Comparison of ENCODE assay signal across 9 cellular contexts in genomic region chr4:47933798-47934197, GRCh38. TPM values are rescaled to one million over a fixed set of nuclear protein-coding genes. Genes with fewer than 3 reads are reported as not detected.
DNase-seq lines count a peak whose midpoint lies in the region; ATAC-seq, FAIRE-seq and TF ChIP-seq lines count a peak whose summit lies in the region.
"Had no signal": no experiment of that assay in that cellular context is flagged by ENCODE, and none has a peak within 500 bp of the region (broad histone marks: within the 10 kb centered on the region; RNA-seq: fewer than 3 reads in every experiment).

No MANE protein-coding gene starts in this region.

- no peak for TF ChIP-seq EP300 in GM12878 (IDR thresholded peaks at IDR 0.05; ENCODE audit: borderline replicate concordance in 1 of 2, control insufficient read depth in 1 of 2, low read depth in 2 of 2, low read length in 2 of 2)

- WGBS in GM12878 (ENCODE audit: insufficient coverage, insufficient replicate concordance, low lambda C conversion rate, missing lambda C conversion rate), result 3% methylated on average over 4 of the region's 4 CpGs

- peak; percentile 80 for TF ChIP-seq RAD21 in GM12878 (IDR thresholded peaks at IDR 0.05; ENCODE audit: insufficient read depth, low read depth, low read length)

- BruUV-seq in GM12878 (replicated peaks; lab: Mats Ljungman, UMichigan), result no TSS peak

- H3K9me3 ChIP-seq in DND-41 (ENCODE audit: insufficient read depth, low read length, severe bottlenecking), result no peaks in the 10 kb centered on the region
- H3K9me3 ChIP-seq in GM12878 (replicated peaks; ENCODE audit: control insufficient read depth, insufficient read depth, low read length), result no peaks in the 10 kb centered on the region
- no peaks in the 10 kb centered on the region for H3K9me3 ChIP-seq in kidney (ENCODE audit: control insufficient read depth in 1 of 2, low read length in 2 of 2)
- H3K9me3 ChIP-seq in vagina, result no peaks in the 10 kb centered on the region

- POLR2A ChIA-PET in GM12878 (lab: Charles Lee), result interaction anchor here (0.6 kb wide), 1 partner anchor 42 kb away, joined by 3 read pairs; no protein-coding TSS in a partner anchor

- H3K4me3 ChIP-seq in DND-41 (ENCODE audit: low read depth in 1 of 2, low read length in 2 of 2) (no peak overlapping the region), GM12878 (no peak overlapping the region), kidney (ENCODE audit: low read length in 2 of 2) (no peak overlapping the region), vagina (no peak overlapping the region)

- H3K9ac ChIP-seq in DND-41 (ENCODE audit: low read depth, low read length), result no peak overlapping the region
- H3K9ac ChIP-seq in GM12878 (ENCODE audit: control insufficient read depth, insufficient read depth, low read length), result no peak overlapping the region
- no peak overlapping the region for H3K9ac ChIP-seq in kidney (ENCODE audit: low read length in 2 of 2)

- no peak for DNase-seq in DND-41
- peak; percentile 8 for DNase-seq in NCI-H1048 (lab: John Stamatoyannopoulos, UW)
- DNase-seq in GM12878 (ENCODE audit: low read depth, low spot score), result no peak
- DNase-seq in kidney, result no peak
- no peak for DNase-seq in vagina (ENCODE audit: extremely low spot score in 2 of 2)
- DNase-seq in T1000 (lab: John Stamatoyannopoulos, UW), result no peak
- no peak for DNase-seq in OCI-M2 (lab: John Stamatoyannopoulos, UW; ENCODE audit: unreplicated experiment)
- DNase-seq: right cardiac atrium had no signal

- peak; percentile 73 for TF ChIP-seq CTCF in DND-41 (IDR thresholded peaks at IDR 0.05; ENCODE audit: borderline replicate concordance, extremely low read depth, low read length, poor library complexity, severe bottlenecking)
- peak; percentile 44 to 70 (median 64); a peak in 5 of 6 replicates for TF ChIP-seq CTCF in GM12878 (IDR thresholded peaks at IDR 0.05 in 2 of 3, conservative IDR thresholded peaks at IDR 0.05 in 1 of 3; ENCODE audit: control insufficient read depth in 2 of 3, extremely low read depth in 1 of 3, insufficient read depth in 1 of 3, low read depth in 3 of 3, low read length in 3 of 3)
- peak; percentile 53 for TF ChIP-seq CTCF in kidney (IDR thresholded peaks at IDR 0.05; ENCODE audit: borderline replicate concordance, extremely low read depth, insufficient read depth)
- TF ChIP-seq CTCF in vagina (IDR thresholded peaks at IDR 0.05), result peak in 2 of 3 experiments; percentile 51 to 59

- intact Hi-C loops in GM12878 (cut with micrococcal nuclease; ENCODE audit: unreplicated experiment), result loop anchor here (2.0 to 5.0 kb wide), 5 partner anchors 96 to 266 kb away; partner anchors contain the start of gene CORIN
- intact Hi-C loops in kidney (cut with DNase I), result loop anchor here (10.0 kb wide), 1 partner anchor 259 kb away; no protein-coding TSS in a partner anchor
- intact Hi-C loops in vagina (cut with DNase I), result loop anchor here (5.0 kb wide), 1 partner anchor 266 kb away; no protein-coding TSS in a partner anchor

- in situ Hi-C loops in GM12878 (cut with MboI), result loop anchor here (5.0 kb wide), 2 partner anchors 154 to 246 kb away; no protein-coding TSS in a partner anchor

- ATAC-seq in DND-41 (ENCODE audit: insufficient read depth, low read depth) (peak; percentile 49; the same call in 2 of the 3 replicates), GM21447 (IDR thresholded peaks at IDR 0.05; ENCODE audit: unreplicated experiment) (peak; percentile 61), GM12878 (peak; percentile 77)

- RAD21 ChIA-PET in GM12878 (lab: Charles Lee; ENCODE audit: unreplicated experiment), result interaction anchor here (0.6 to 2.2 kb wide), 16 partner anchors 9 to 345 kb away, joined by 3 to 13 read pairs (median 4); partner anchors contain the start of gene CORIN

- H4K20me1 ChIP-seq in DND-41 (ENCODE audit: insufficient read depth, low read length), result no peaks in the 10 kb centered on the region
- no peaks in the 10 kb centered on the region for H4K20me1 ChIP-seq in GM12878 (ENCODE audit: control insufficient read depth, insufficient read depth)

- H3K27me3 ChIP-seq in DND-41 (ENCODE audit: insufficient read depth, low read length, poor library complexity) (peaks cover 3% of the 10 kb centered on the region), GM12878 (replicated peaks in 1 of 2; ENCODE audit: control insufficient read depth in 2 of 2, insufficient read depth in 2 of 2, low read length in 1 of 2) (no peaks in the 10 kb centered on the region), vagina (no peaks in the 10 kb centered on the region)

- H3K4me1 ChIP-seq in DND-41 (ENCODE audit: insufficient read depth, low read length) (no peaks in the 10 kb centered on the region), GM12878 (ENCODE audit: control insufficient read depth, insufficient read depth, low read length) (no peaks in the 10 kb centered on the region), kidney (ENCODE audit: control insufficient read depth in 1 of 2, insufficient read depth in 1 of 2, low read depth in 1 of 2, low read length in 2 of 2) (peaks cover 0 to 4% of the 10 kb centered on the region in 2 donors), vagina (no peaks in the 10 kb centered on the region)

- no peaks in the 10 kb centered on the region for H3K79me2 ChIP-seq in DND-41 (ENCODE audit: insufficient read depth, low read length)
- H3K79me2 ChIP-seq in GM12878 (ENCODE audit: control insufficient read depth, insufficient read depth, low read length), result no peaks in the 10 kb centered on the region

- FAIRE-seq in GM12878 (lab: Jason Lieb, UNC) (peak; percentile 41), kidney (lab: Jason Lieb, UNC) (peak; percentile 91)

- H3K36me3 ChIP-seq in DND-41 (ENCODE audit: insufficient read depth, low read length), result no peaks in the 10 kb centered on the region
- no peaks in the 10 kb centered on the region for H3K36me3 ChIP-seq in GM12878 (ENCODE audit: control insufficient read depth in 2 of 2, insufficient read depth in 2 of 2, low read length in 1 of 2)
- no peaks in the 10 kb centered on the region for H3K36me3 ChIP-seq in kidney (ENCODE audit: control insufficient read depth in 1 of 2, insufficient read depth in 2 of 2, low read length in 2 of 2)
- H3K36me3 ChIP-seq in vagina, result no peaks in the 10 kb centered on the region

- H2AFZ ChIP-seq in DND-41 (ENCODE audit: low read depth, low read length) (no peak overlapping the region), GM12878 (ENCODE audit: control insufficient read depth, low read depth, low read length) (no peak overlapping the region)

- H3K4me2 ChIP-seq in DND-41 (ENCODE audit: insufficient read depth, low read length) (no peak overlapping the region), GM12878 (ENCODE audit: control insufficient read depth, insufficient read depth) (no peak overlapping the region)

- SMC1A ChIA-PET in GM12878 (lab: Charles Lee; ENCODE audit: uncharacterized antibody, unreplicated experiment), result interaction anchor here (0.6 to 2.9 kb wide), 12 partner anchors 9 to 269 kb away, joined by 3 to 16 read pairs (median 4); no protein-coding TSS in a partner anchor

- TF ChIP-seq POLR2A in GM12878 (IDR thresholded peaks at IDR 0.05; ENCODE audit: low read depth, low read length) (no peak), vagina (IDR thresholded peaks at IDR 0.05) (no peak)

- H3K27ac ChIP-seq in DND-41 (ENCODE audit: low read length) (no peak overlapping the region), GM12878 (ENCODE audit: control insufficient read depth, insufficient read depth) (no peak overlapping the region), kidney (ENCODE audit: low read depth in 2 of 2, low read length in 2 of 2) (no peak overlapping the region), vagina (no peak overlapping the region)

- CTCF ChIA-PET in GM12878 (lab: Yijun Ruan, JAX), result interaction anchor here (0.6 to 5.5 kb wide), 44 partner anchors 9 to 1605 kb away, joined by 3 to 82 read pairs (median 4); partner anchors contain the start of genes CORIN and NFXL1

TF ChIP-seq in GM12878, 131 proteins besides CTCF, POLR2A, EP300 and RAD21 (continues in another document):
- TF ChIP-seq SMC3 (IDR thresholded peaks at IDR 0.05; ENCODE audit: borderline replicate concordance, low read length), result peak; percentile 53; the same call in 1 of the 2 replicates
- 0 out of 3 replicates have a peak, but pooled peaks have one; percentile 24 for TF ChIP-seq POU2F2 (IDR thresholded peaks at IDR 0.05; ENCODE audit: borderline replicate concordance, low read depth, low read length)
- no peak for TF ChIP-seq CHD4 (IDR thresholded peaks at IDR 0.05)

RNA-seq across cellular contexts. Expression of gene NFXL1, which starts 19.4 kb away (rescaled TPM):
- total RNA-seq in GM12878 (2013; cell fraction: nucleolus; rRNA removed), result 44.7 and 47.7 TPM in 2 replicates
- total RNA-seq in GM12878 (2014; rRNA removed) (13.1 and 13.7 TPM in 2 replicates), GM12878 (2014; rRNA removed; fragmentation: Illumina TruSeq; extraction: Trizol) (8.1 and 9.3 TPM in 2 replicates), GM12878 (2021) (14.0 and 15.5 TPM in 2 replicates), kidney (16.0 TPM), vagina (36.6 TPM)
- 4.2 TPM for polyA plus RNA-seq in GM12878 (2011; ENCODE audit: low read depth)
- polyA plus RNA-seq in GM12878 (2011; rRNA removed) (16.5 and 19.2 TPM in 2 replicates), GM12878 (2014; fragmentation: Illumina TruSeq; extraction: Trizol) (11.9 and 18.9 TPM in 2 replicates), GM12878 (2014; fragmentation: Nextera tagmentation; extraction: Ambion mirVana) (10 to 100 TPM in 1 of 2 experiments, 1 to 10 TPM in 1; 8.8 to 10.0 TPM), GM12878 (2014; rRNA removed) (12.6 TPM in 2 replicates), GM12878 (2016; fragmentation: Nextera tagmentation; extraction: Ambion mirVana) (10 to 100 TPM; 13.8 to 15.8 TPM), kidney (ENCODE audit: insufficient read depth, low read depth, low replicate concordance) (5.5 TPM)
- polyA plus RNA-seq in GM12878 (2011; cell fraction: cytosol; rRNA removed), result 8.7 and 10.0 TPM in 2 replicates
- polyA plus RNA-seq in GM12878 (2011; cell fraction: nucleus; rRNA removed), result 21.7 and 24.2 TPM in 2 replicates
- 7.3 and 8.8 TPM in 2 replicates for polyA plus RNA-seq in GM12878 (2012)
- 44.3 and 52.4 TPM in 2 replicates for polyA minus RNA-seq in GM12878 (2011; rRNA and poly(A)+ RNA removed)
- polyA minus RNA-seq in GM12878 (2011; cell fraction: cytosol; rRNA and poly(A)+ RNA removed), result 10.4 and 11.6 TPM in 2 replicates
- 33.5 and 40.8 TPM in 2 replicates for polyA minus RNA-seq in GM12878 (2011; cell fraction: nucleus; rRNA and poly(A)+ RNA removed)
